ENCODE assay signal across 27 cellular contexts in genomic region chr1:48495911-48496310, GRCh38.
"Had no signal": no experiment of that assay in that cellular context is flagged by ENCODE, and none has a peak within 500 bp of the region (broad histone marks: within the 10 kb centered on the region; RNA-seq: fewer than 3 reads in every experiment).

No MANE protein-coding gene starts in this region.

- H3K4me3 Mint-ChIP-seq: activated CD4-positive, alpha-beta memory T cell treated with anti-CD3 and anti-CD28 coated beads for 36 hours; activated CD4-positive, alpha-beta T cell treated with anti-CD3 and anti-CD28 coated beads, Interleukin-2, amount 10 ng/mL, durations not matched to agents 24 days and 14 days; nephron progenitor cell; stimulated activated effector memory CD8-positive, alpha-beta T cell treated with anti-CD3 and anti-CD28 coated beads, Interleukin-12 subunit alpha, Interleukin-12 subunit beta, amount 100 ng/mL, for 72 hours; stimulated activated naive CD8-positive, alpha-beta T cell treated with anti-CD3 and anti-CD28 coated beads, Interleukin-15, Interleukin-2, amounts not matched to agents 100 ng/mL and 50 ng/mL, for 24 hours; T-helper 1 cell treated with Interleukin-12 subunit alpha and Interleukin-12 subunit beta and Interleukin-4 antibody, amounts not matched to agents 30 μg/mL and 1 μg/mL, for 36 hours had no signal

- H3K4me1 Mint-ChIP-seq: stimulated activated effector memory CD8-positive, alpha-beta T cell treated with anti-CD3 and anti-CD28 coated beads, Interleukin-12 subunit alpha, Interleukin-12 subunit beta, amount 100 ng/mL, for 72 hours had no signal

- H3K4me1 ChIP-seq: pancreas, prostate gland had no signal

- H3K9me3 ChIP-seq: gastroesophageal sphincter, pancreas, prostate gland, SK-N-SH, thyroid gland, upper lobe of right lung had no signal

- H3K4me3 ChIP-seq: gastroesophageal sphincter, pancreas, prostate gland, thyroid gland, upper lobe of right lung had no signal

- H3K27me3 ChIP-seq: gastroesophageal sphincter, pancreas, thyroid gland, upper lobe of right lung had no signal

- H3K27ac ChIP-seq: gastroesophageal sphincter, pancreas, prostate gland, thyroid gland, upper lobe of right lung had no signal

- DNase-seq: activated CD4-positive, alpha-beta memory T cell treated with anti-CD3 and anti-CD28 coated beads for 36 hours; activated CD4-positive, alpha-beta T cell treated with anti-CD3 and anti-CD28 coated beads, Interleukin-2, amount 10 ng/mL, durations not matched to agents 24 days and 14 days; activated CD4-positive, CD25-positive, alpha-beta regulatory T cell treated with anti-CD3 and anti-CD28 coated beads, Interleukin-2, amount 50 U/mL, for 72 hours; activated CD8-positive, alpha-beta memory T cell treated with anti-CD3 and anti-CD28 coated beads, Interleukin-2, amount 50 U/mL, for 4 hours; activated gamma-delta T cell treated with Interleukin-2 at 50 U/mL for 16 hours; activated naive CD4-positive, alpha-beta T cell treated with anti-CD3 and anti-CD28 coated beads, Interleukin-2, amount 50 U/mL, for 16 hours; activated T-cell treated with anti-CD3 and anti-CD28 coated beads, Interleukin-2, amount 50 U/mL, for 1 hour; amygdala; dermis blood vessel endothelial cell; effector CD8-positive, alpha-beta T cell; hippocampal formation; left colon; nephron progenitor cell; pancreas; retina; SK-N-SH; small intestine; stimulated activated CD4-positive, alpha-beta T cell treated with anti-CD3 and anti-CD28 coated beads, Interleukin-4, amount 100 ng/mL, for 24 hours; SW 1271; T-helper 9 cell; thyroid gland; upper lobe of right lung had no signal

- H3K9me3 Mint-ChIP-seq: activated CD4-positive, alpha-beta memory T cell treated with anti-CD3 and anti-CD28 coated beads for 36 hours; activated CD4-positive, alpha-beta T cell treated with anti-CD3 and anti-CD28 coated beads, Interleukin-2, amount 10 ng/mL, durations not matched to agents 24 days and 14 days; nephron progenitor cell; stimulated activated effector memory CD8-positive, alpha-beta T cell treated with anti-CD3 and anti-CD28 coated beads, Interleukin-12 subunit alpha, Interleukin-12 subunit beta, amount 100 ng/mL, for 72 hours; stimulated activated naive CD8-positive, alpha-beta T cell treated with anti-CD3 and anti-CD28 coated beads, Interleukin-15, Interleukin-2, amounts not matched to agents 100 ng/mL and 50 ng/mL, for 24 hours; T-helper 1 cell treated with Interleukin-12 subunit alpha and Interleukin-12 subunit beta and Interleukin-4 antibody, amounts not matched to agents 30 μg/mL and 1 μg/mL, for 36 hours had no signal

- H3K36me3 Mint-ChIP-seq: activated CD4-positive, alpha-beta memory T cell treated with anti-CD3 and anti-CD28 coated beads for 36 hours; stimulated activated effector memory CD8-positive, alpha-beta T cell treated with anti-CD3 and anti-CD28 coated beads, Interleukin-12 subunit alpha, Interleukin-12 subunit beta, amount 100 ng/mL, for 72 hours had no signal

- H3K36me3 ChIP-seq: gastroesophageal sphincter, pancreas, prostate gland, thyroid gland, upper lobe of right lung had no signal

- H3K27ac Mint-ChIP-seq: activated CD4-positive, alpha-beta memory T cell treated with anti-CD3 and anti-CD28 coated beads for 36 hours; activated CD4-positive, alpha-beta T cell treated with anti-CD3 and anti-CD28 coated beads, Interleukin-2, amount 10 ng/mL, durations not matched to agents 24 days and 14 days; nephron progenitor cell; stimulated activated effector memory CD8-positive, alpha-beta T cell treated with anti-CD3 and anti-CD28 coated beads, Interleukin-12 subunit alpha, Interleukin-12 subunit beta, amount 100 ng/mL, for 72 hours; stimulated activated naive CD8-positive, alpha-beta T cell treated with anti-CD3 and anti-CD28 coated beads, Interleukin-15, Interleukin-2, amounts not matched to agents 100 ng/mL and 50 ng/mL, for 24 hours; T-helper 1 cell treated with Interleukin-12 subunit alpha and Interleukin-12 subunit beta and Interleukin-4 antibody, amounts not matched to agents 30 μg/mL and 1 μg/mL, for 36 hours had no signal

- H3K27me3 Mint-ChIP-seq: stimulated activated naive CD8-positive, alpha-beta T cell treated with anti-CD3 and anti-CD28 coated beads, Interleukin-15, Interleukin-2, amounts not matched to agents 100 ng/mL and 50 ng/mL, for 24 hours had no signal
